Comparison of ENCODE assay signal across 12 cellular contexts in the genomic region with DNA sequence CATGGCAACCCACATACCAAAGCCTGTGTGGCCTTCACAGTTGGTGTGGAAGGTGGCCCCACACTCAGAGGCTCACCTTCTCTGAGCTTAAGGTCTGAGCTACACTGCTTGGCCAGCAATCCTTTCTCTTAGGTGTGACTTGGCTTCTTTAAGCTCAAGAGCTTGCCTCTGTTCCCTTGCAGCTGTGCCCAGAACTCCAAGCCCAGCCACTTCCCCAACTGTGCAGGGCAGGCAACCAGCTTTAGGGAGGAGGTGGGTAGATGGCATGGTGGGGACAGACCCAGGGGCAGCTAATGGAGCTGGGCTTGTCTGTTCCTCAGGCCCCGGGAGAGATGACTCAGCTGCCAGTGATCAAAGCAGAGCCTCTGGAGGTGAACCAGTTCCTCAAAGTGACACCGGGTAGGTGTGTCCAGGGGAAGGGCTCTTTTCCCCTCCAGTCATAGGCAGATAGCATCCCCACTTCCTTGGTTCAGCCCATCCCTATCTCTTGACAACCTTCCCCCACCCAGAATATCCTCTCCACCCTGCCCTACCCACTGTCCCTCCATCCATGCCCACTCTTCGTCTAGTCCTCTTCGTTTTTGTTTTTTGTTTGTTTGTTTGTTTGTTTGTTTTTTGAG. TPM values are rescaled to one million over a fixed set of nuclear protein-coding genes. Genes with fewer than 3 reads are reported as not detected.
DNase-seq lines count a peak whose midpoint lies in the region; FAIRE-seq and TF ChIP-seq lines count a peak whose summit lies in the region.
"Had no signal": no experiment of that assay in that cellular context is flagged by ENCODE, and none has a peak within 500 bp of the region (broad histone marks: within the 10 kb centered on the region; RNA-seq: fewer than 3 reads in every experiment).

No MANE protein-coding gene starts in this region.

- H2AFZ ChIP-seq in Karpas-422 (ENCODE audit: low read length) (no peak overlapping the region), astrocyte (ENCODE audit: low read depth, low read length) (no peak overlapping the region)

- peak; percentile 75 for DNase-seq in GM20000 (ENCODE audit: low spot score)
- peak; percentile 77 for DNase-seq in Karpas-422
- DNase-seq in astrocyte (ENCODE audit: low read depth), result no peak
- DNase-seq in progenitor cell of endocrine pancreas (ENCODE audit: low spot score, unreplicated experiment), result no peak
- no peak for DNase-seq in NCI-H1417 treated with DMSO at 0.1 percent for 48 hours (lab: John Stamatoyannopoulos, UW)
- no peak for DNase-seq in posterior vena cava (ENCODE audit: low spot score)
- no peak for DNase-seq in dorsolateral prefrontal cortex
- DNase-seq: heart right ventricle; NK-92 treated with Interleukin-12 subunit alpha and Interleukin-12 subunit beta, amount 100 ng/mL, for 24 hours had no signal

- H3K36me3 Mint-ChIP-seq in astrocyte (ENCODE audit: low read depth, unreplicated experiment) (peaks cover 24% of the 10 kb centered on the region), progenitor cell of endocrine pancreas (ENCODE audit: insufficient read depth) (peaks cover 1% of the 10 kb centered on the region)
- H3K36me3 Mint-ChIP-seq: natural killer cell treated with Interleukin-12 subunit alpha and Interleukin-12 subunit beta and Interleukin-15 and Interleukin-18, amount 100 ng/mL, for 72 hours had no signal

- no peaks in the 10 kb centered on the region for H3K9me2 ChIP-seq in Karpas-422 (replicated peaks; ENCODE audit: insufficient read depth, low read length)

- intact Hi-C loops in posterior vena cava (cut with DNase I), result loop anchor here (2.0 to 5.0 kb wide), 2 partner anchors 67 to 71 kb away; no protein-coding TSS in a partner anchor
- intact Hi-C loops in dorsolateral prefrontal cortex (cut with DNase I), result loop anchor here in 1 of 2 donors (2.0 kb wide), 1 partner anchor 71 kb away; no protein-coding TSS in a partner anchor

- H3K4me3 ChIP-seq in BLaER1 treated with 17β-estradiol and CSF1 and Interleukin-3, amounts not matched to agents 10 nM and 100 nM, result no peak overlapping the region
- no peak overlapping the region for H3K4me3 ChIP-seq in Karpas-422 (ENCODE audit: low read length)
- no peak overlapping the region for H3K4me3 ChIP-seq in astrocyte (ENCODE audit: insufficient read depth, low read depth, low read length)
- H3K4me3 ChIP-seq in dorsolateral prefrontal cortex, result no peak overlapping the region
- H3K4me3 ChIP-seq: heart right ventricle had no signal

- H3K4me1 Mint-ChIP-seq in astrocyte (ENCODE audit: low read depth, unreplicated experiment), result peaks cover 37% of the 10 kb centered on the region
- H3K4me1 Mint-ChIP-seq in progenitor cell of endocrine pancreas (ENCODE audit: low read depth), result peaks cover 10% of the 10 kb centered on the region

- peak overlapping the region; percentile 54 to 80 (median 67) for H3K4me2 ChIP-seq in BLaER1 treated with 17β-estradiol and CSF1 and Interleukin-3, amounts not matched to agents 10 nM and 100 nM
- H3K4me2 ChIP-seq in Karpas-422 (ENCODE audit: low read depth, low read length, poor library complexity, severe bottlenecking) (no peak overlapping the region), astrocyte (ENCODE audit: low read length) (no peak overlapping the region)

- H3K27ac Mint-ChIP-seq in astrocyte (ENCODE audit: unreplicated experiment), result peak overlapping the region; percentile 78
- H3K27ac Mint-ChIP-seq in progenitor cell of endocrine pancreas, result no peak overlapping the region
- H3K27ac Mint-ChIP-seq: natural killer cell treated with Interleukin-12 subunit alpha and Interleukin-12 subunit beta and Interleukin-15 and Interleukin-18, amount 100 ng/mL, for 72 hours had no signal

- H3K27me3 Mint-ChIP-seq in astrocyte (ENCODE audit: low read depth, unreplicated experiment) (no peaks in the 10 kb centered on the region), progenitor cell of endocrine pancreas (no peaks in the 10 kb centered on the region)
- H3K27me3 Mint-ChIP-seq: natural killer cell treated with Interleukin-12 subunit alpha and Interleukin-12 subunit beta and Interleukin-15 and Interleukin-18, amount 100 ng/mL, for 72 hours had no signal

- peak overlapping the region in 1 of 11 experiments; percentile 0; a peak in 1 of 22 replicates for H3K9ac ChIP-seq in BLaER1 treated with 17β-estradiol and CSF1 and Interleukin-3, amounts not matched to agents 10 nM and 100 nM
- H3K9ac ChIP-seq in Karpas-422 (ENCODE audit: low read length) (peak overlapping the region; percentile 23), astrocyte (ENCODE audit: low read length) (no peak overlapping the region)

- peaks cover 14 to 52% (median 35%) of the 10 kb centered on the region in 10 experiments for H3K4me1 ChIP-seq in BLaER1 treated with 17β-estradiol and CSF1 and Interleukin-3, amounts not matched to agents 10 nM and 100 nM
- peaks cover 18% of the 10 kb centered on the region for H3K4me1 ChIP-seq in Karpas-422 (ENCODE audit: low read length)
- H3K4me1 ChIP-seq in astrocyte (ENCODE audit: insufficient read depth, low read length), result peaks cover 9% of the 10 kb centered on the region

- H3K9me3 Mint-ChIP-seq in astrocyte (ENCODE audit: unreplicated experiment) (no peaks in the 10 kb centered on the region), progenitor cell of endocrine pancreas (ENCODE audit: low read depth) (no peaks in the 10 kb centered on the region)
- H3K9me3 Mint-ChIP-seq: natural killer cell treated with Interleukin-12 subunit alpha and Interleukin-12 subunit beta and Interleukin-15 and Interleukin-18, amount 100 ng/mL, for 72 hours had no signal

- TF ChIP-seq CTCF in GM20000 (IDR thresholded peaks at IDR 0.05; ENCODE audit: extremely low read depth, missing control alignments) (no peak), astrocyte (IDR thresholded peaks at IDR 0.05; ENCODE audit: insufficient read depth, low read depth, low read length) (no peak), progenitor cell of endocrine pancreas (IDR thresholded peaks at IDR 0.05; ENCODE audit: unreplicated experiment) (no peak), dorsolateral prefrontal cortex (IDR thresholded peaks at IDR 0.05 in 54 of 56, conservative IDR thresholded peaks at IDR 0.05 in 2 of 56; ENCODE audit: low read depth in 1 of 56, partially characterized antibody in 56 of 56) (no peak)

- no peaks in the 10 kb centered on the region for H3K27me3 ChIP-seq in BLaER1 treated with 17β-estradiol and CSF1 and Interleukin-3, amounts not matched to agents 10 nM and 100 nM
- no peaks in the 10 kb centered on the region for H3K27me3 ChIP-seq in Karpas-422 (ENCODE audit: low read length)
- H3K27me3 ChIP-seq in astrocyte (ENCODE audit: insufficient read depth, low read length), result no peaks in the 10 kb centered on the region
- no peaks in the 10 kb centered on the region for H3K27me3 ChIP-seq in dorsolateral prefrontal cortex
- H3K27me3 ChIP-seq: heart right ventricle had no signal

- no peaks in the 10 kb centered on the region for H3K36me3 ChIP-seq in BLaER1 treated with 17β-estradiol and CSF1 and Interleukin-3, amounts not matched to agents 10 nM and 100 nM
- H3K36me3 ChIP-seq in Karpas-422 (ENCODE audit: insufficient read depth, low read length), result no peaks in the 10 kb centered on the region
- H3K36me3 ChIP-seq in astrocyte (ENCODE audit: insufficient read depth, low read length), result peaks cover 19% of the 10 kb centered on the region

- peak overlapping the region; percentile 11 for H3K4me3 Mint-ChIP-seq in astrocyte (ENCODE audit: unreplicated experiment)
- no peak overlapping the region for H3K4me3 Mint-ChIP-seq in progenitor cell of endocrine pancreas (ENCODE audit: low read depth)
- H3K4me3 Mint-ChIP-seq: natural killer cell treated with Interleukin-12 subunit alpha and Interleukin-12 subunit beta and Interleukin-15 and Interleukin-18, amount 100 ng/mL, for 72 hours had no signal

- no peak for FAIRE-seq in astrocyte (lab: Jason Lieb, UNC)

- no peak overlapping the region; a peak in 1 of 22 replicates for H3K27ac ChIP-seq in BLaER1 treated with 17β-estradiol and CSF1 and Interleukin-3, amounts not matched to agents 10 nM and 100 nM
- no peak overlapping the region for H3K27ac ChIP-seq in Karpas-422 (ENCODE audit: low read length)
- no peak overlapping the region for H3K27ac ChIP-seq in astrocyte (ENCODE audit: low read depth, low read length)
- no peak overlapping the region for H3K27ac ChIP-seq in dorsolateral prefrontal cortex
- H3K27ac ChIP-seq: heart right ventricle had no signal

- H3K79me2 ChIP-seq in Karpas-422 (ENCODE audit: low read length) (no peaks in the 10 kb centered on the region), astrocyte (ENCODE audit: insufficient read depth, low read length) (peaks cover 21% of the 10 kb centered on the region)

- H4K20me1 ChIP-seq in BLaER1 treated with 17β-estradiol and CSF1 and Interleukin-3, amounts not matched to agents 10 nM and 100 nM, result no peaks in the 10 kb centered on the region; a peak in 1 of 22 replicates
- H4K20me1 ChIP-seq in Karpas-422 (ENCODE audit: insufficient read depth, low read depth, low read length) (no peaks in the 10 kb centered on the region), astrocyte (ENCODE audit: insufficient read depth, low read length) (peaks cover 62% of the 10 kb centered on the region)

- no peaks in the 10 kb centered on the region for H3K9me3 ChIP-seq in BLaER1 treated with 17β-estradiol and CSF1 and Interleukin-3, amounts not matched to agents 10 nM and 100 nM (replicated peaks in 1 of 11)
- H3K9me3 ChIP-seq in Karpas-422 (ENCODE audit: low read length) (no peaks in the 10 kb centered on the region), astrocyte (ENCODE audit: insufficient read depth, low read depth, low read length) (no peaks in the 10 kb centered on the region)
- H3K9me3 ChIP-seq: heart right ventricle had no signal

RNA-seq across cellular contexts. Expression of a gene that starts 32.3 kb away (rescaled TPM):
- not detected in 2 replicates for total RNA-seq in Karpas-422 (2014; rRNA removed; shearing (Covaris generic); ENCODE audit: low replicate concordance)
- total RNA-seq in astrocyte (324 and 399 TPM in 2 replicates), progenitor cell of endocrine pancreas (9.5 and 9.6 TPM in 2 replicates), posterior vena cava (10 to 100 TPM; 14.3 to 25.8 TPM), dorsolateral prefrontal cortex (10 to 100 TPM in 4 of 120 experiments, 1 to 10 TPM in 116; 2.0 to 11.9 (median 4.6) TPM)
- total RNA-seq: activated CD8-positive, alpha-beta memory T cell treated with anti-CD3 and anti-CD28 coated beads for 36 hours; natural killer cell treated with Interleukin-12 subunit alpha and Interleukin-12 subunit beta and Interleukin-15 and Interleukin-18, amount 100 ng/mL, for 72 hours had no signal

RNA-seq across cellular contexts. Expression of a gene that starts 37.5 kb away (rescaled TPM):
- 59.4 and 106 TPM in 2 replicates for total RNA-seq in Karpas-422 (2014; rRNA removed; shearing (Covaris generic); ENCODE audit: low replicate concordance)
- total RNA-seq in astrocyte, result 53.8 and 59.3 TPM in 2 replicates
- total RNA-seq in progenitor cell of endocrine pancreas, result 55.1 and 58.3 TPM in 2 replicates
- total RNA-seq in posterior vena cava, result 10 to 100 TPM; 38.5 to 41.2 TPM
- total RNA-seq in dorsolateral prefrontal cortex, result 100 to 1,000 TPM; 142 to 475 (median 319) TPM

Comparison
In these comparisons a context has a peak if more than half of its experiments do, and no peak if none do; other contexts are left out.
1. H3K4me2 ChIP-seq: peak in BLaER1 treated with 17β-estradiol and CSF1 and Interleukin-3, amounts not matched to agents 10 nM and 100 nM (11 of 11); none in Karpas-422 (single experiment) and astrocyte (single experiment).
2. DNase-seq: peak in GM20000 (single experiment) and Karpas-422 (single experiment); none in astrocyte (single experiment), progenitor cell of endocrine pancreas (single experiment), NCI-H1417 treated with DMSO at 0.1 percent for 48 hours (single experiment), posterior vena cava (single experiment) and dorsolateral prefrontal cortex (0 of 10).
3. RNA of a gene that starts 32.3 kb away (total RNA-seq): 324 to 399 TPM in astrocyte; 14.3 to 25.8 TPM in posterior vena cava, 9.5 to 9.6 TPM in progenitor cell of endocrine pancreas, 2.0 to 11.9 TPM in dorsolateral prefrontal cortex and not detected in Karpas-422; every median in the first group is over 10 times any median in the second.